Comparison of ENCODE assay signal across 19 cellular contexts in genomic region chr2:67514515-67514914, GRCh38.
DNase-seq lines count a peak whose midpoint lies in the region; ATAC-seq, FAIRE-seq and TF ChIP-seq lines count a peak whose summit lies in the region.
"Had no signal": no experiment of that assay in that cellular context is flagged by ENCODE, and none has a peak within 500 bp of the region (broad histone marks: within the 10 kb centered on the region; RNA-seq: fewer than 3 reads in every experiment).

No MANE protein-coding gene starts in this region.

- no peak for TF ChIP-seq POLR2A in erythroblast (IDR thresholded peaks at IDR 0.05; ENCODE audit: low read length)

- no peaks in the 10 kb centered on the region for H3K9me3 ChIP-seq in ascending aorta
- H3K9me3 ChIP-seq: pancreas, SJCRH30, upper lobe of right lung had no signal

- TF ChIP-seq CTCF in AG04449 (IDR thresholded peaks at IDR 0.05; ENCODE audit: insufficient read depth, low read length, missing control alignments): no peak
- no peak for TF ChIP-seq CTCF in bronchial epithelial cell (IDR thresholded peaks at IDR 0.05; ENCODE audit: insufficient read depth, low read length, severe bottlenecking)
- no peak for TF ChIP-seq CTCF in ascending aorta (IDR thresholded peaks at IDR 0.05)

- POLR2A ChIA-PET in AG04449 (lab: Yijun Ruan, JAX): no interaction called here

- DNase-seq in AG04449 (ENCODE audit: low read depth, low spot score) (peak; percentile 31), HCEC 1CT (peak; percentile 72), bronchial epithelial cell (ENCODE audit: low read depth) (peak; percentile 69), iris pigment epithelial cell (ENCODE audit: low read depth) (peak; percentile 69), CD1c-positive myeloid dendritic cell (ENCODE audit: extremely low spot score) (no peak), erythroblast (lab: John Stamatoyannopoulos, UW) (no peak), ascending aorta (ENCODE audit: low spot score in 2 of 2) (no peak)
- DNase-seq: ACHN; activated CD4-positive, alpha-beta T cell treated with anti-CD3 and anti-CD28 coated beads, Interleukin-2, amount 10 ng/mL, durations not matched to agents 7 days and 5 days; activated naive CD8-positive, alpha-beta T cell treated with anti-CD3 and anti-CD28 coated beads, Interleukin-2, amount 10 ng/mL, durations not matched to agents 7 days and 5 days; activated T-cell treated with anti-CD3 and anti-CD28 coated beads, Interleukin-2, amount 50 U/mL, for 4 hours; Calu3; NCI-H1930; NCI-H446 treated with DMSO at 0.1 percent for 48 hours; pancreas; SJCRH30; stimulated activated naive CD4-positive, alpha-beta T cell treated with Interleukin-2 at 50 U/mL for 16 hours; upper lobe of right lung had no signal

- H3K27me3 ChIP-seq in bronchial epithelial cell (ENCODE audit: control insufficient read depth, insufficient read depth, low read length) (no peaks in the 10 kb centered on the region), ascending aorta (no peaks in the 10 kb centered on the region)
- H3K27me3 ChIP-seq: pancreas, upper lobe of right lung had no signal

- H3K36me3 ChIP-seq in bronchial epithelial cell (ENCODE audit: control insufficient read depth, insufficient read depth, low read length) (no peaks in the 10 kb centered on the region), ascending aorta (no peaks in the 10 kb centered on the region)
- H3K36me3 ChIP-seq: pancreas, SJCRH30, upper lobe of right lung had no signal

- CTCF ChIA-PET in AG04449 (lab: Yijun Ruan, JAX): no interaction called here

- H3K4me1 ChIP-seq in ascending aorta: no peaks in the 10 kb centered on the region
- H3K4me1 ChIP-seq: pancreas, SJCRH30, upper lobe of right lung had no signal

- no peak for FAIRE-seq in bronchial epithelial cell (lab: Jason Lieb, UNC)
- FAIRE-seq: pancreas had no signal

- ATAC-seq in GM21381 (IDR thresholded peaks at IDR 0.05; ENCODE audit: unreplicated experiment): no peak
- ATAC-seq: activated T-cell treated with anti-CD3 and anti-CD28 coated beads, Interleukin-2, amount 50 U/mL, for 4 hours; pancreas; upper lobe of right lung had no signal

- no peak overlapping the region for H3K27ac ChIP-seq in ascending aorta
- H3K27ac ChIP-seq: pancreas, SJCRH30, upper lobe of right lung had no signal

- intact Hi-C loops in ascending aorta (cut with DNase I): no loop called here

- H3K4me3 ChIP-seq in AG04449 (ENCODE audit: low read depth, low read length): no peak overlapping the region
- no peak overlapping the region for H3K4me3 ChIP-seq in bronchial epithelial cell (ENCODE audit: low read depth, low read length)
- H3K4me3 ChIP-seq in ascending aorta: no peak overlapping the region
- H3K4me3 ChIP-seq: pancreas, SJCRH30, upper lobe of right lung had no signal

Comparison
In these comparisons a context has a peak if more than half of its experiments do, and no peak if none do; other contexts are left out.
1. DNase-seq: peak in AG04449 (single experiment), HCEC 1CT (single experiment), bronchial epithelial cell (single experiment) and iris pigment epithelial cell (single experiment); none in CD1c-positive myeloid dendritic cell (single experiment), erythroblast (0 of 2) and ascending aorta (0 of 2).